ENCODE assay signal across 9 cellular contexts in genomic region chr4:137468836-137469235, GRCh38.
"Had no signal": no experiment of that assay in that cellular context is flagged by ENCODE, and none has a peak within 500 bp of the region (broad histone marks: within the 10 kb centered on the region; RNA-seq: fewer than 3 reads in every experiment).

No MANE protein-coding gene starts in this region.

- H3K27me3 Mint-ChIP-seq: IgD-negative memory B cell had no signal

- H3K4me3 Mint-ChIP-seq: HFFc6, IgD-negative memory B cell had no signal

- H3K36me3 Mint-ChIP-seq: IgD-negative memory B cell had no signal

- H3K9me3 Mint-ChIP-seq: HFFc6 had no signal

- DNase-seq: GOT3, H7, HFFc6, KBM-7 had no signal

- ATAC-seq: HCT116, HepG2 had no signal

- H3K4me1 Mint-ChIP-seq: IgD-negative memory B cell had no signal

- H3K4me3 ChIP-seq: HAP-1 had no signal

- H3K27ac Mint-ChIP-seq: HFFc6, IgD-negative memory B cell had no signal

- H3K36me3 ChIP-seq: HAP-1 had no signal

- H3K27ac ChIP-seq: HL-60 had no signal
